Comparison of ENCODE assay signal across 8 cellular contexts in the genomic region with DNA sequence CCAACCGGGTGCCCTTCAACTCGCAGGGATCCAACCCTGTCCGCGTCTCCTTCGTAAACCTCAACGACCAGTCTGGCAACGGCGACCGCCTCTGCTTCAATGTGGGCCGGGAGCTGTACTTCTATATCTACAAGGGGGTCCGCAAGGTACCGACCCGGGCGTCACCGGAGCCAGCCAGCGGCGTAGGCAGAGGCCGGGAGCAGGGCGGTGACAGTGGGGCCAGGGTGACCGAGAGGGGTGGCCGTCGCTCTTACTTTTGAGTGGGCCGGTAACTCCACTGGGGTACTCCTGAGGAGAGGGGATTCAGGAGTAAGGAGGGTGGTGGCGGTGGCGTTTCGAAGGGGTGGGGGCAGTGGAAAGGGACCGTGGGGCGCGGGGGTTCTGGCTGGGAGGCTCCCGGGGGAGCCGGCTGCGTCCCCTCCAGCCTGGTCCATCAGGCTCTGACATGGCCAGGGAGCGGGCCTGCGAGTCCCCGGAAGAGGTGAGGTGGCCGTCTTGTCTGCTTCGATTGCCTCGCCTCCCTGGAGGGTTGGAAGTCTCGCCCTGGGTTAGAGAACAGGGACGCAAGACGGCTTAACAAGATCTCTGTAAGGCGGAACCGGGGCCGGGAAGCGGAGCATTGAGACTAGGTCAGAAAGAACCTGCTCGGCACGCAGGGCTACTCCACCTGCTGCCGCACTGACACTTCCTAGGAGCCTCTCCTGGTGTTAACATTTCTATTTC. TPM values are rescaled to one million over a fixed set of nuclear protein-coding genes. Genes with fewer than 3 reads are reported as not detected.
DNase-seq lines count a peak whose midpoint lies in the region; ATAC-seq and TF ChIP-seq lines count a peak whose summit lies in the region.

No MANE protein-coding gene starts in this region.

- no peaks in the 10 kb centered on the region for H3K9me3 ChIP-seq in right cardiac atrium (ENCODE audit: control insufficient read depth, low read length)

- H3K4me1 ChIP-seq in right cardiac atrium (ENCODE audit: control insufficient read depth, insufficient read depth, low read length) = no peaks in the 10 kb centered on the region

- ATAC-seq in HG02970 (IDR thresholded peaks at IDR 0.05; ENCODE audit: low FRiP score, unreplicated experiment) (peak; percentile 27), right cardiac atrium (peak; percentile 18 to 51)
- ATAC-seq in activated naive CD8-positive, alpha-beta T cell treated with anti-CD3 and anti-CD28 coated beads, Interleukin-2, amount 50 U/mL, for 24 hours = peak; percentile 9

- no peaks in the 10 kb centered on the region for H3K9me3 Mint-ChIP-seq in activated naive CD8-positive, alpha-beta T cell treated with anti-CD3 and anti-CD28 coated beads, Interleukin-2, amount 50 U/mL, for 24 hours

- no peak for TF ChIP-seq CTCF in retinal pigment epithelial cell (conservative IDR thresholded peaks at IDR 0.05; ENCODE audit: low read depth, low read length)

- no peaks in the 10 kb centered on the region for H3K27me3 ChIP-seq in right cardiac atrium (ENCODE audit: control insufficient read depth, insufficient read depth)

- WGBS in right cardiac atrium = under 1% methylated on average over 48 of the region's 48 CpGs

- H3K27ac Mint-ChIP-seq in activated naive CD8-positive, alpha-beta T cell treated with anti-CD3 and anti-CD28 coated beads, Interleukin-2, amount 50 U/mL, for 24 hours = peak overlapping the region; percentile 97

- intact Hi-C loops in right cardiac atrium (cut with DNase I) = no loop called here

- H3K36me3 Mint-ChIP-seq in activated naive CD8-positive, alpha-beta T cell treated with anti-CD3 and anti-CD28 coated beads, Interleukin-2, amount 50 U/mL, for 24 hours (ENCODE audit: low read depth) = peaks cover 11% of the 10 kb centered on the region

- peak; percentile 1 to 29 for DNase-seq in NOMO-1 (lab: John Stamatoyannopoulos, UW; ENCODE audit: unreplicated experiment in 2 of 2)
- DNase-seq in NOMO-1 treated with DMSO at 0.1 percent for 48 hours (lab: John Stamatoyannopoulos, UW; ENCODE audit: unreplicated experiment) = no peak
- DNase-seq in RPMI7951 (ENCODE audit: low read depth) = peak; percentile 34
- peak; percentile 36 for DNase-seq in activated naive CD8-positive, alpha-beta T cell treated with anti-CD3 and anti-CD28 coated beads, Interleukin-2, amount 50 U/mL, for 24 hours
- DNase-seq in right cardiac atrium = peak; percentile 25 to 70 (median 69)
- no peak for DNase-seq in retinal pigment epithelial cell (ENCODE audit: low read depth)
- DNase-seq in NCI-H1092 (lab: John Stamatoyannopoulos, UW) = no peak

- H3K4me3 Mint-ChIP-seq in activated naive CD8-positive, alpha-beta T cell treated with anti-CD3 and anti-CD28 coated beads, Interleukin-2, amount 50 U/mL, for 24 hours = peak overlapping the region; percentile 97

- H3K27me3 Mint-ChIP-seq in activated naive CD8-positive, alpha-beta T cell treated with anti-CD3 and anti-CD28 coated beads, Interleukin-2, amount 50 U/mL, for 24 hours = no peaks in the 10 kb centered on the region

- peak overlapping the region; percentile 68 for H3K4me3 ChIP-seq in right cardiac atrium (ENCODE audit: low read length)
- H3K4me3 ChIP-seq in retinal pigment epithelial cell (ENCODE audit: low read length) = peak overlapping the region; percentile 96

- H3K4me1 Mint-ChIP-seq in activated naive CD8-positive, alpha-beta T cell treated with anti-CD3 and anti-CD28 coated beads, Interleukin-2, amount 50 U/mL, for 24 hours = peaks cover 35% of the 10 kb centered on the region

- H3K27ac ChIP-seq in right cardiac atrium (ENCODE audit: low read length) = peak overlapping the region; percentile 61

RNA-seq across cellular contexts. Expression of a gene that starts 0.5 kb away (rescaled TPM):
- 11.4 and 16.0 TPM in 2 replicates for total RNA-seq in RPMI7951 (2014; rRNA removed; shearing (Covaris generic))
- total RNA-seq in right cardiac atrium = 10 to 100 TPM; 21.9 to 27.3 (median 22.4) TPM
- 13.2 TPM for polyA plus RNA-seq in right cardiac atrium

RNA-seq across cellular contexts. Expression of a gene that starts 53.3 kb away (rescaled TPM):
- 282 and 315 TPM in 2 replicates for total RNA-seq in RPMI7951 (2014; rRNA removed; shearing (Covaris generic))
- 100 to 1,000 TPM; 381 to 731 (median 541) TPM for total RNA-seq in right cardiac atrium
- 504 TPM for polyA plus RNA-seq in right cardiac atrium

Comparison
In these comparisons a context has a peak if more than half of its experiments do, and no peak if none do; other contexts are left out.
1. DNase-seq: peak in NOMO-1 (2 of 2), RPMI7951 (single experiment), activated naive CD8-positive, alpha-beta T cell treated with anti-CD3 and anti-CD28 coated beads, Interleukin-2, amount 50 U/mL, for 24 hours (single experiment) and right cardiac atrium (3 of 3); none in NOMO-1 treated with DMSO at 0.1 percent for 48 hours (single experiment), retinal pigment epithelial cell (single experiment) and NCI-H1092 (single experiment).
2. Peak in every context shown above with its lines, with median percentiles within 50 percentile points of each other: ATAC-seq.